In genomic region chr2:100984892-100985307, GRCh38 we compare ENCODE assay signal across 1 cellular context.
TF ChIP-seq lines count a peak whose summit lies in the region.

No MANE protein-coding gene starts in this region.

TF ChIP-seq in HepG2, 621 proteins besides CTCF, POLR2A, EP300 and RAD21 (continued from another document and continues in another):
- TF ChIP-seq FOXP4 (CRISPR knock-in tag; IDR thresholded peaks at IDR 0.05) = no peak
- TF ChIP-seq ZBTB33 (CRISPR knock-in tag; IDR thresholded peaks at IDR 0.05) = 0 out of 2 replicates have a peak, but pooled peaks have one; percentile 8
- TF ChIP-seq DNMT3B (CRISPR knock-in tag; conservative IDR thresholded peaks at IDR 0.05) = no peak
- TF ChIP-seq BCLAF1 (IDR thresholded peaks at IDR 0.05) = no peak
- TF ChIP-seq ATF7 (IDR thresholded peaks at IDR 0.05) = 0 out of 2 replicates have a peak, but pooled peaks have one; percentile 15
- no peak for TF ChIP-seq ATF7 (CRISPR knock-in tag; IDR thresholded peaks at IDR 0.05)
- no peak for TF ChIP-seq TFDP1 (CRISPR knock-in tag; IDR thresholded peaks at IDR 0.05; ENCODE audit: borderline replicate concordance)
- TF ChIP-seq NFKBIZ (CRISPR knock-in tag; IDR thresholded peaks at IDR 0.05) = 0 out of 2 replicates have a peak, but pooled peaks have one; percentile 41
- 0 out of 2 replicates have a peak, but pooled peaks have one; percentile 23 for TF ChIP-seq CBX5 (CRISPR knock-in tag; IDR thresholded peaks at IDR 0.05; ENCODE audit: borderline replicate concordance)
- 0 out of 2 replicates have a peak, but pooled peaks have one; percentile 65 for TF ChIP-seq SP1 (IDR thresholded peaks at IDR 0.05)
- no peak for TF ChIP-seq SP1 (CRISPR knock-in tag; IDR thresholded peaks at IDR 0.05)
- TF ChIP-seq NONO (IDR thresholded peaks at IDR 0.05) = peak; percentile 80; the same call in 1 of the 2 replicates
- TF ChIP-seq NONO (CRISPR knock-in tag; conservative IDR thresholded peaks at IDR 0.05) = no peak
- TF ChIP-seq FOXA3 (CRISPR knock-in tag; IDR thresholded peaks at IDR 0.05) = 0 out of 2 replicates have a peak, but pooled peaks have one; percentile 16
- no peak for TF ChIP-seq AHR (CRISPR knock-in tag; IDR thresholded peaks at IDR 0.05)
- no peak for TF ChIP-seq ZNF550 (CRISPR knock-in tag; IDR thresholded peaks at IDR 0.05; ENCODE audit: borderline replicate concordance)
- no peak for TF ChIP-seq SIN3B (IDR thresholded peaks at IDR 0.05; ENCODE audit: low read length)
- no peak for TF ChIP-seq ZBTB4 (CRISPR knock-in tag; IDR thresholded peaks at IDR 0.05; ENCODE audit: borderline replicate concordance)
- TF ChIP-seq MAZ (IDR thresholded peaks at IDR 0.05; ENCODE audit: borderline replicate concordance, low read depth, low read length) = no peak
- no peak for TF ChIP-seq MAZ (CRISPR knock-in tag; IDR thresholded peaks at IDR 0.05; ENCODE audit: low read depth)
- no peak for TF ChIP-seq ZNF781 (CRISPR knock-in tag; IDR thresholded peaks at IDR 0.05; ENCODE audit: borderline replicate concordance, not compliant biosample characterization)
- TF ChIP-seq ZNF790 (CRISPR knock-in tag; IDR thresholded peaks at IDR 0.05; ENCODE audit: borderline replicate concordance) = no peak
- TF ChIP-seq ATF2 (CRISPR knock-in tag; IDR thresholded peaks at IDR 0.05) = 0 out of 2 replicates have a peak, but pooled peaks have one; percentile 29
- TF ChIP-seq NBN (conservative IDR thresholded peaks at IDR 0.05) = 0 out of 2 replicates have a peak, but pooled peaks have one; percentile 24
- TF ChIP-seq FIP1L1 (IDR thresholded peaks at IDR 0.05; ENCODE audit: borderline replicate concordance, insufficient read depth, low read depth, low read length) = no peak
- TF ChIP-seq PATZ1 (CRISPR knock-in tag; IDR thresholded peaks at IDR 0.05) = peak; percentile 71
- no peak for TF ChIP-seq FOXA1 (IDR thresholded peaks at IDR 0.05)
- no peak for TF ChIP-seq FOXA1 (CRISPR knock-in tag; IDR thresholded peaks at IDR 0.05)
- no peak for TF ChIP-seq ZBTB46 (CRISPR knock-in tag; IDR thresholded peaks at IDR 0.05; ENCODE audit: borderline replicate concordance)
- 0 out of 2 replicates have a peak, but pooled peaks have one; percentile 20 for TF ChIP-seq HMGXB3 (CRISPR knock-in tag; IDR thresholded peaks at IDR 0.05; ENCODE audit: borderline replicate concordance)
- TF ChIP-seq KLF16 (CRISPR knock-in tag; IDR thresholded peaks at IDR 0.05) = 0 out of 4 replicates have a peak, but pooled peaks of 1 of the 2 experiments have one; percentile 65
- 0 out of 2 replicates have a peak, but pooled peaks have one; percentile 24 for TF ChIP-seq KDM3A (CRISPR knock-in tag; IDR thresholded peaks at IDR 0.05; ENCODE audit: low read depth)
- TF ChIP-seq ZNF350 (CRISPR knock-in tag; IDR thresholded peaks at IDR 0.05; ENCODE audit: borderline replicate concordance, low read depth) = peak; percentile 55; the same call in 1 of the 2 replicates
